17 cellular contexts compared by ENCODE assay signal in the genomic region with DNA sequence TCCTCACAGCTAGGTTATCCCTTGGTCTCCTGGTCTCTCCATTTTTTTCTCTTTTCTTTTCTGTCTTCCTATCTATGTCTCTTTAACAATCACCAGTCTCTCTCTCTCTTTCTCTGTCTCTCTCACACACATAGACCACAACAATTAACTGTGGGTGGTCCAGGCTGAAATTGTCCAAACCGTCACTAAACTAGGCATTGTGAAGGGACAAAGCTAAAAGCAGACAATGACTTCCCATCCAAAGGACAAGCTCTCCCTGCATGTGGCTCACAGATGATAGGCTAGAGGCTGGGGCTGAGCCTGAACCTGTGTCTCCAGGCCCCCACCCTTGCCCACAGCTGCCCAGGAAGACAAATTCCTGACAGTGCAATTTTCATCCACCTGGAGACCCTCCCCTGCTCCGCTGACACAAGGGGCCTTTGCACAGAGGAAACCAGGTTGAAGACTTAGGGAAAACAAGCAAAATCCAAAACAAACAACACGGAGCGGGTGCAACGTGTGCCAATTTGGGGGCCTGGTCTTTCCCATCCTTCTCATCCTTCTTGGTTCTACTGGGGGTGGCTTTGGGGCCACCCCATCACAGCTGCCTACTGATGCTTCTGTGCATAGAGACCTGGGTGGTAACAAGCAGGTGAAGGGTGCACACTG.
"Had no signal": no experiment of that assay in that cellular context is flagged by ENCODE, and none has a peak within 500 bp of the region (broad histone marks: within the 10 kb centered on the region; RNA-seq: fewer than 3 reads in every experiment).

No MANE protein-coding gene starts in this region.

- H3K36me3 ChIP-seq: cardiac muscle cell, colonic mucosa, sigmoid colon, thoracic aorta had no signal

- DNase-seq: activated naive CD4-positive, alpha-beta T cell treated with Interleukin-2 at 50 U/mL for 16 hours; activated naive CD8-positive, alpha-beta T cell treated with anti-CD3 and anti-CD28 coated beads, Interleukin-2, amount 50 U/mL, for 24 hours; colonic mucosa; effector memory CD8-positive, alpha-beta T cell; hypothalamus; naive B cell; nucleus accumbens; sigmoid colon; stimulated activated CD4-positive, alpha-beta T cell treated with anti-CD3 and anti-CD28 coated beads, Interleukin-2, amount 100 ng/mL, for 48 hours had no signal

- H3K9me3 Mint-ChIP-seq: activated naive CD8-positive, alpha-beta T cell treated with anti-CD3 and anti-CD28 coated beads, Interleukin-2, amount 50 U/mL, for 24 hours; activated T-helper 1 cell treated with anti-CD3 and anti-CD28 coated beads, Interleukin-12 subunit alpha, Interleukin-12 subunit beta, Interleukin-2, Interleukin-4 antibody, amounts not matched to agents 30 ng/mL and 10 ng/mL and 1 ng/mL, durations not matched to agents 14 hours and 24 hours and 36 hours; effector memory CD8-positive, alpha-beta T cell; stimulated activated naive CD8-positive, alpha-beta T cell treated with anti-CD3 and anti-CD28 coated beads, Interleukin-15, Interleukin-2, amounts not matched to agents 100 ng/mL and 50 ng/mL, for 24 hours; T-helper 1 cell treated with Interleukin-12 subunit alpha and Interleukin-12 subunit beta and Interleukin-4 antibody, amounts not matched to agents 30 μg/mL and 1 μg/mL, for 36 hours; WTC11 had no signal

- H3K36me3 Mint-ChIP-seq: naive B cell, WTC11 had no signal

- H3K4me3 ChIP-seq: cardiac muscle cell, colonic mucosa, sigmoid colon, thoracic aorta had no signal

- ATAC-seq: activated naive CD8-positive, alpha-beta T cell treated with anti-CD3 and anti-CD28 coated beads, Interleukin-2, amount 50 U/mL, for 24 hours; effector memory CD8-positive, alpha-beta T cell; SK-N-SH treated with all-trans-retinoic acid at 6 μM for 48 hours; WTC11 had no signal

- H3K4me3 Mint-ChIP-seq: activated naive CD8-positive, alpha-beta T cell treated with anti-CD3 and anti-CD28 coated beads, Interleukin-2, amount 50 U/mL, for 24 hours; activated T-helper 1 cell treated with anti-CD3 and anti-CD28 coated beads, Interleukin-12 subunit alpha, Interleukin-12 subunit beta, Interleukin-2, Interleukin-4 antibody, amounts not matched to agents 30 ng/mL and 10 ng/mL and 1 ng/mL, durations not matched to agents 14 hours and 24 hours and 36 hours; naive B cell; stimulated activated naive CD8-positive, alpha-beta T cell treated with anti-CD3 and anti-CD28 coated beads, Interleukin-15, Interleukin-2, amounts not matched to agents 100 ng/mL and 50 ng/mL, for 24 hours; T-helper 1 cell treated with Interleukin-12 subunit alpha and Interleukin-12 subunit beta and Interleukin-4 antibody, amounts not matched to agents 30 μg/mL and 1 μg/mL, for 36 hours; WTC11 had no signal

- H3K27ac ChIP-seq: cardiac muscle cell, colonic mucosa, sigmoid colon, thoracic aorta had no signal

- H3K9me3 ChIP-seq: colonic mucosa, sigmoid colon, thoracic aorta had no signal

- H3K4me1 Mint-ChIP-seq: WTC11 had no signal

- H3K4me1 ChIP-seq: colonic mucosa, sigmoid colon had no signal

- H3K27me3 ChIP-seq: cardiac muscle cell, colonic mucosa, sigmoid colon had no signal

- H3K27me3 Mint-ChIP-seq: activated naive CD8-positive, alpha-beta T cell treated with anti-CD3 and anti-CD28 coated beads, Interleukin-2, amount 50 U/mL, for 24 hours; effector memory CD8-positive, alpha-beta T cell; naive B cell; stimulated activated naive CD8-positive, alpha-beta T cell treated with anti-CD3 and anti-CD28 coated beads, Interleukin-15, Interleukin-2, amounts not matched to agents 100 ng/mL and 50 ng/mL, for 24 hours had no signal

- H3K27ac Mint-ChIP-seq: activated T-helper 1 cell treated with anti-CD3 and anti-CD28 coated beads, Interleukin-12 subunit alpha, Interleukin-12 subunit beta, Interleukin-2, Interleukin-4 antibody, amounts not matched to agents 30 ng/mL and 10 ng/mL and 1 ng/mL, durations not matched to agents 14 hours and 24 hours and 36 hours; naive B cell; progenitor cell of endocrine pancreas; stimulated activated naive CD8-positive, alpha-beta T cell treated with anti-CD3 and anti-CD28 coated beads, Interleukin-15, Interleukin-2, amounts not matched to agents 100 ng/mL and 50 ng/mL, for 24 hours; WTC11 had no signal
